In the genomic region with DNA sequence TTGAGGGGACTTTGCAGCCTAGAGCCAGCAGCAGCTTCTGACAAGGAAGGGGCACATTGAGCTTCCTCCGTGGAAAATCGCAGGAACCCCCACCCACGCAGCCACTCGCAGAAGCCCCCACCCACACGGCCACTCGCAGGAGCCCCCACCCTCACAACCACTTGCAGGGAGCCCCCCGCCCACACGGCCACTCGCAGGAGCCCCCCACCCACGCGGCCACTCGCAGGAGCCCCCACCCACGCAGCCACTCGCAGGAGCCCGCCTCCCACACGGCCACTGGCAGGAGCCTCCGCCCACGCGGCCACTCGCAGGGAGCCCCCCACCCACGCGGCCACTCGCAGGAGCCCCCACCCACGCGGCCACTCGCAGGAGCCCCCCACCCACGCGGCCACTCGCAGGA, we compare ENCODE assay signal across 26 cellular contexts.
"Had no signal": no experiment of that assay in that cellular context is flagged by ENCODE, and none has a peak within 500 bp of the region (broad histone marks: within the 10 kb centered on the region; RNA-seq: fewer than 3 reads in every experiment).

No MANE protein-coding gene starts in this region.

- H3K4me1 ChIP-seq: neural progenitor cell, parathyroid adenoma, psoas muscle, right lobe of liver, sigmoid colon, suprapubic skin, testis, tibial artery, transverse colon, upper lobe of right lung, uterus had no signal

- H3K27ac ChIP-seq: neural progenitor cell, ovary, parathyroid adenoma, psoas muscle, right lobe of liver, sigmoid colon, suprapubic skin, testis, tibial artery, transverse colon, upper lobe of right lung, uterus had no signal

- H3K9me3 ChIP-seq: ovary, right lobe of liver, suprapubic skin, testis, tibial artery, transverse colon, upper lobe of right lung, uterus had no signal

- H3K36me3 ChIP-seq: neural progenitor cell, ovary, right lobe of liver, sigmoid colon, suprapubic skin, tibial artery, transverse colon, upper lobe of right lung, uterus had no signal

- H3K27me3 ChIP-seq: neural progenitor cell, ovary, right lobe of liver, testis, transverse colon, uterus had no signal

- DNase-seq: naive thymus-derived CD4-positive, alpha-beta T cell; natural killer cell; occipital lobe; ovary; posterior cingulate gyrus; psoas muscle; right cardiac atrium; right lobe of liver; sigmoid colon; small intestine; stimulated activated CD4-positive, alpha-beta T cell treated with anti-CD3 and anti-CD28 coated beads, Interleukin-1b, Interleukin-23, amount 100 ng/mL, for 48 hours; stimulated activated CD4-positive, alpha-beta T cell treated with anti-CD3 and anti-CD28 coated beads, Interleukin-2, amount 100 ng/mL, for 48 hours; stimulated activated CD4-positive, alpha-beta T cell treated with anti-CD3 and anti-CD28 coated beads, Interleukin-4, amount 100 ng/mL, for 24 hours; stimulated activated naive CD4-positive, alpha-beta T cell; stimulated activated naive CD8-positive, alpha-beta T cell treated with anti-CD3 and anti-CD28 coated beads, Interleukin-15, amount 100 ng/mL, for 72 hours; stimulated activated naive CD8-positive, alpha-beta T cell treated with anti-CD3 and anti-CD28 coated beads, Interleukin-15, Interleukin-2, amounts not matched to agents 100 U/mL and 50 U/mL, for 24 hours; substantia nigra; testis; tibial artery; transverse colon; upper lobe of right lung; uterus had no signal

- H3K4me3 ChIP-seq: neural progenitor cell, ovary, psoas muscle, right lobe of liver, sigmoid colon, suprapubic skin, testis, tibial artery, transverse colon, upper lobe of right lung, uterus had no signal

- ATAC-seq: naive thymus-derived CD4-positive, alpha-beta T cell; natural killer cell; psoas muscle; right cardiac atrium; right lobe of liver; stimulated activated effector memory CD8-positive, alpha-beta T cell treated with anti-CD3 and anti-CD28 coated beads, Interleukin-12 subunit alpha, Interleukin-12 subunit beta, amount 100 ng/mL, for 72 hours; stimulated activated naive CD8-positive, alpha-beta T cell treated with anti-CD3 and anti-CD28 coated beads, Interleukin-15, amount 100 ng/mL, for 72 hours; stimulated activated naive CD8-positive, alpha-beta T cell treated with anti-CD3 and anti-CD28 coated beads, Interleukin-15, Interleukin-2, amounts not matched to agents 100 U/mL and 50 U/mL, for 24 hours; upper lobe of right lung had no signal
